Comparison of ENCODE assay signal across 7 cellular contexts in genomic region chr12:82603647-82604046, GRCh38.
DNase-seq lines count a peak whose midpoint lies in the region; ATAC-seq lines count a peak whose summit lies in the region.

No MANE protein-coding gene starts in this region.

- ATAC-seq in GM18502 (IDR thresholded peaks at IDR 0.05; ENCODE audit: poor library complexity, unreplicated experiment) (peak; percentile 66), GM19023 (IDR thresholded peaks at IDR 0.05; ENCODE audit: unreplicated experiment) (peak; percentile 63), GM21390 (IDR thresholded peaks at IDR 0.05; ENCODE audit: unreplicated experiment) (peak; percentile 59), GM21825 (IDR thresholded peaks at IDR 0.05; ENCODE audit: unreplicated experiment) (peak; percentile 54), HG02870 (IDR thresholded peaks at IDR 0.05; ENCODE audit: unreplicated experiment) (peak; percentile 52), HG03175 (IDR thresholded peaks at IDR 0.05; ENCODE audit: unreplicated experiment) (peak; percentile 55)

- peak; percentile 69 for DNase-seq in NAMALWA (ENCODE audit: low spot score)

Comparison
In these comparisons a context has a peak if more than half of its experiments do, and no peak if none do; other contexts are left out.
1. Peak in every context shown above with its lines: DNase-seq and ATAC-seq.